ENCODE assay signal across 21 cellular contexts in the genomic region with DNA sequence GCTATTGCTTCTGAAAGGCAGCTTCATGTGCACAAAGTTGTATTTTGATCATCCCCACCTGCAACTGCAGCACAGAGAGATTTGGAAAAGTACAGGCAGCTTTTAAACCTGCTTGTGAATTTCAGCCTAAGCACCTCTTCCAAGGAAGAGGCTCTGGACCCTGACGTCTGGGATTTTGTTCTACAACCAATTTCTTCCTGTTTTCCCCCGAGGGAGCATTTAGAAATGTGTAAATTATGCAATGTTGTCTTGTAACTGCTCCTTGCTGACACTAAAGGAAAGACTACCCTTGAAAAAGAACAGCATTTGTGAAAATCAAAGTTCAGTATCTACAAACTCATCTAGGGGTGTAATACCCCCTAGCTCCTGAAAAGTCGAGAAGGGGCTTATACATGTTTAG. TPM values are rescaled to one million over a fixed set of nuclear protein-coding genes. Genes with fewer than 3 reads are reported as not detected.
DNase-seq lines count a peak whose midpoint lies in the region; ATAC-seq, FAIRE-seq and TF ChIP-seq lines count a peak whose summit lies in the region.
"Had no signal": no experiment of that assay in that cellular context is flagged by ENCODE, and none has a peak within 500 bp of the region (broad histone marks: within the 10 kb centered on the region; RNA-seq: fewer than 3 reads in every experiment).

No MANE protein-coding gene starts in this region.

- no TSS peak for BruUV-seq in A673 (replicated peaks; lab: Mats Ljungman, UMichigan)
- BruUV-seq in GM12878 (replicated peaks; lab: Mats Ljungman, UMichigan), result TSS peak; percentile 3

- RAD21 ChIA-PET in GM12878 (lab: Charles Lee; ENCODE audit: unreplicated experiment), result interaction anchor here (1.0 to 2.0 kb wide), 3 partner anchors 12 to 25 kb away, joined by 4 to 9 read pairs (median 7); no protein-coding TSS in a partner anchor

- H3K9ac ChIP-seq in GM12878 (ENCODE audit: control insufficient read depth, insufficient read depth, low read length), result no peak overlapping the region

- peaks cover 31% of the 10 kb centered on the region for H3K4me1 ChIP-seq in A673 (ENCODE audit: insufficient read depth, low read length, poor library complexity, severe bottlenecking)
- H3K4me1 ChIP-seq in GM12878 (ENCODE audit: control insufficient read depth, insufficient read depth, low read length), result peaks cover 53% of the 10 kb centered on the region
- no peaks in the 10 kb centered on the region for H3K4me1 ChIP-seq in SJCRH30

- FAIRE-seq in GM12878 (lab: Jason Lieb, UNC) (no peak), H54 (lab: Jason Lieb, UNC) (no peak)
- FAIRE-seq: endothelial cell of umbilical vein had no signal

- TF ChIP-seq POLR2A in GM12878 (IDR thresholded peaks at IDR 0.05; ENCODE audit: low read depth, low read length) (no peak), H54 (IDR thresholded peaks at IDR 0.05; ENCODE audit: low read depth, low read length) (no peak)

- SMC1A ChIA-PET in GM12878 (lab: Charles Lee; ENCODE audit: uncharacterized antibody, unreplicated experiment), result interaction anchor here (0.9 to 4.5 kb wide), 5 partner anchors 11 to 28 kb away, joined by 3 to 26 read pairs (median 4); no protein-coding TSS in a partner anchor

- H3K4me3 ChIP-seq in A673 (ENCODE audit: low read depth, low read length, poor library complexity, severe bottlenecking) (no peak overlapping the region), GM12878 (no peak overlapping the region), SJCRH30 (no peak overlapping the region)
- H3K4me3 ChIP-seq: coronary artery, thoracic aorta had no signal

- peaks cover 15% of the 10 kb centered on the region; the same call in 1 of the 2 replicates for H4K20me1 ChIP-seq in GM12878 (ENCODE audit: control insufficient read depth, insufficient read depth)

- 17% methylated on average over 3 of the region's 3 CpGs for whole genome bisulfite sequencing in GM12878 (ENCODE audit: insufficient coverage, insufficient replicate concordance, low lambda C conversion rate, missing lambda C conversion rate)

- in situ Hi-C loops in GM12878 (cut with MboI), result no loop called here

- no peak for TF ChIP-seq CTCF in A673 (conservative IDR thresholded peaks at IDR 0.05; ENCODE audit: low read depth, low read length)
- TF ChIP-seq CTCF in GM12878 (IDR thresholded peaks at IDR 0.05 in 2 of 3, conservative IDR thresholded peaks at IDR 0.05 in 1 of 3; ENCODE audit: control insufficient read depth in 2 of 3, extremely low read depth in 1 of 3, insufficient read depth in 1 of 3, low read depth in 3 of 3, low read length in 3 of 3), result no peak
- TF ChIP-seq CTCF in neural crest cell (conservative IDR thresholded peaks at IDR 0.05), result peak; percentile 11

- no peak overlapping the region for H2AFZ ChIP-seq in GM12878 (ENCODE audit: control insufficient read depth, low read depth, low read length)

- no peaks in the 10 kb centered on the region for H3K9me3 ChIP-seq in A673 (ENCODE audit: low read depth, low read length, poor library complexity, severe bottlenecking)
- H3K9me3 ChIP-seq in GM12878 (replicated peaks; ENCODE audit: control insufficient read depth, insufficient read depth, low read length), result no peaks in the 10 kb centered on the region
- no peaks in the 10 kb centered on the region for H3K9me3 ChIP-seq in SJCRH30 (replicated peaks)
- H3K9me3 ChIP-seq: thoracic aorta had no signal

- peak overlapping the region; percentile 60 for H3K27ac ChIP-seq in A673 (ENCODE audit: low read depth, low read length, poor library complexity, severe bottlenecking)
- H3K27ac ChIP-seq in GM12878 (ENCODE audit: control insufficient read depth, insufficient read depth), result no peak overlapping the region; the same call in 1 of the 2 replicates
- H3K27ac ChIP-seq in SJCRH30, result no peak overlapping the region
- H3K27ac ChIP-seq: thoracic aorta had no signal

- DNase-seq in A673 (ENCODE audit: low spot score), result peak; percentile 69
- DNase-seq in CD1c-positive myeloid dendritic cell (ENCODE audit: extremely low spot score), result peak; percentile 47
- no peak for DNase-seq in GM12878 (ENCODE audit: low read depth, low spot score)
- DNase-seq in neural crest cell (ENCODE audit: low read depth, low spot score), result no peak
- DNase-seq in H54 (ENCODE audit: insufficient read length, low spot score), result no peak
- DNase-seq in SJCRH30, result no peak
- no peak for DNase-seq in NCI-H146 (lab: John Stamatoyannopoulos, UW)
- DNase-seq: activated CD8-positive, alpha-beta memory T cell treated with anti-CD3 and anti-CD28 coated beads, Interleukin-2, amount 10 ng/mL, durations not matched to agents 7 days and 5 days; amniotic stem cell; glutamatergic neuron; IMR-90; NCI-H1092 treated with DMSO at 0.1 percent for 48 hours; NCI-H82; stimulated activated CD4-positive, alpha-beta T cell treated with anti-CD3 and anti-CD28 coated beads, Interleukin-2, amount 100 ng/mL, for 48 hours had no signal

- intact Hi-C loops in A673 (cut with micrococcal nuclease; ENCODE audit: unreplicated experiment), result no loop called here
- intact Hi-C loops in GM12878 (cut with micrococcal nuclease; ENCODE audit: unreplicated experiment), result no loop called here

- no peak overlapping the region for H3K4me2 ChIP-seq in GM12878 (ENCODE audit: control insufficient read depth, insufficient read depth)

- H3K4me1 Mint-ChIP-seq in neural crest cell, result peaks cover 26% of the 10 kb centered on the region

- no peak for TF ChIP-seq EP300 in GM12878 (IDR thresholded peaks at IDR 0.05; ENCODE audit: borderline replicate concordance in 1 of 2, control insufficient read depth in 1 of 2, low read depth in 2 of 2, low read length in 2 of 2)

- no peak for TF ChIP-seq RAD21 in GM12878 (IDR thresholded peaks at IDR 0.05; ENCODE audit: insufficient read depth, low read depth, low read length)

- no peak overlapping the region for H3K27ac Mint-ChIP-seq in neural crest cell (ENCODE audit: unreplicated experiment)
- H3K27ac Mint-ChIP-seq: activated CD8-positive, alpha-beta memory T cell treated with anti-CD3 and anti-CD28 coated beads, Interleukin-2, amount 10 ng/mL, durations not matched to agents 7 days and 5 days; nephron had no signal

- H3K36me3 Mint-ChIP-seq in neural crest cell (ENCODE audit: low read depth), result no peaks in the 10 kb centered on the region
- H3K36me3 Mint-ChIP-seq: activated CD8-positive, alpha-beta memory T cell treated with anti-CD3 and anti-CD28 coated beads, Interleukin-2, amount 10 ng/mL, durations not matched to agents 7 days and 5 days; immature natural killer cell had no signal

- ATAC-seq in GM12878 (no peak), GM21447 (IDR thresholded peaks at IDR 0.05; ENCODE audit: unreplicated experiment) (no peak)
- ATAC-seq: activated CD4-positive, CD25-positive, alpha-beta regulatory T cell treated with anti-CD3 and anti-CD28 coated beads, Interleukin-2, amount 50 U/mL, for 24 hours; activated CD8-positive, alpha-beta memory T cell treated with anti-CD3 and anti-CD28 coated beads, Interleukin-2, amount 10 ng/mL, durations not matched to agents 7 days and 5 days had no signal

- H3K4me3 Mint-ChIP-seq in neural crest cell, result no peak overlapping the region
- H3K4me3 Mint-ChIP-seq: activated CD8-positive, alpha-beta memory T cell treated with anti-CD3 and anti-CD28 coated beads, Interleukin-2, amount 10 ng/mL, durations not matched to agents 7 days and 5 days; nephron had no signal

- peaks cover 95% of the 10 kb centered on the region for H3K79me2 ChIP-seq in GM12878 (ENCODE audit: control insufficient read depth, insufficient read depth, low read length)

- POLR2A ChIA-PET in A673 (lab: Charles Lee; ENCODE audit: low non-redundant PET) (interaction anchor here (0.7 kb wide), 1 partner anchor 505 kb away, joined by 4 read pairs; no protein-coding TSS in a partner anchor), GM12878 (lab: Charles Lee) (interaction anchor here (0.7 to 1.1 kb wide), 3 partner anchors 10 to 28 kb away, joined by 3 to 4 read pairs (median 3); no protein-coding TSS in a partner anchor)

- H3K27me3 ChIP-seq in A673 (replicated peaks; ENCODE audit: insufficient read depth, low read depth, low read length, poor library complexity), result no peaks in the 10 kb centered on the region
- H3K27me3 ChIP-seq in GM12878 (replicated peaks in 1 of 2; ENCODE audit: control insufficient read depth in 2 of 2, insufficient read depth in 2 of 2, low read length in 1 of 2), result no peaks in the 10 kb centered on the region
- H3K27me3 ChIP-seq in SJCRH30, result no peaks in the 10 kb centered on the region

- H3K36me3 ChIP-seq in A673 (ENCODE audit: insufficient read depth, low read length, poor library complexity, severe bottlenecking), result no peaks in the 10 kb centered on the region
- peaks cover 0 to 6% of the 10 kb centered on the region in 2 experiments; a peak in 3 of 4 replicates for H3K36me3 ChIP-seq in GM12878 (ENCODE audit: control insufficient read depth in 2 of 2, insufficient read depth in 2 of 2, low read length in 1 of 2)
- no peaks in the 10 kb centered on the region for H3K36me3 ChIP-seq in SJCRH30
- H3K36me3 ChIP-seq: thoracic aorta had no signal

- no peaks in the 10 kb centered on the region for H3K27me3 Mint-ChIP-seq in neural crest cell (ENCODE audit: low read depth)
- H3K27me3 Mint-ChIP-seq: activated CD8-positive, alpha-beta memory T cell treated with anti-CD3 and anti-CD28 coated beads, Interleukin-2, amount 10 ng/mL, durations not matched to agents 7 days and 5 days had no signal

- no peaks in the 10 kb centered on the region for H3K9me3 Mint-ChIP-seq in neural crest cell
- H3K9me3 Mint-ChIP-seq: immature natural killer cell, nephron had no signal

- CTCF ChIA-PET in A673 (lab: Charles Lee), result no interaction called here
- CTCF ChIA-PET in GM12878 (lab: Yijun Ruan, JAX), result interaction anchor here (0.8 to 1.3 kb wide), 4 partner anchors 11 to 42 kb away, joined by 3 to 6 read pairs (median 4); no protein-coding TSS in a partner anchor

RNA-seq across cellular contexts. Expression of a gene that starts 15.4 kb away (rescaled TPM):
- 13.4 and 15.6 TPM in 2 replicates for total RNA-seq in A673 (2021)
- total RNA-seq in GM12878 (2013; cell fraction: nucleolus; rRNA removed), result 44.3 and 46.5 TPM in 2 replicates
- total RNA-seq in GM12878 (2014; rRNA removed), result 13.8 and 15.3 TPM in 2 replicates
- 7.2 and 8.6 TPM in 2 replicates for total RNA-seq in GM12878 (2014; rRNA removed; fragmentation: Illumina TruSeq; extraction: Trizol)
- 20.2 and 21.4 TPM in 2 replicates for total RNA-seq in GM12878 (2021)
- polyA plus RNA-seq in GM12878 (2011; ENCODE audit: low read depth), result 3.3 TPM
- polyA plus RNA-seq in GM12878 (2011; rRNA removed), result 10.0 and 14.0 TPM in 2 replicates
- polyA plus RNA-seq in GM12878 (2011; cell fraction: cytosol; rRNA removed), result 14.4 and 19.2 TPM in 2 replicates
- 18.8 and 19.7 TPM in 2 replicates for polyA plus RNA-seq in GM12878 (2011; cell fraction: nucleus; rRNA removed)
- polyA plus RNA-seq in GM12878 (2012), result 7.8 and 10.8 TPM in 2 replicates
- polyA plus RNA-seq in GM12878 (2014; fragmentation: Illumina TruSeq; extraction: Trizol), result 3.6 and 8.0 TPM in 2 replicates
- 1 to 10 TPM; 1.1 to 2.2 TPM for polyA plus RNA-seq in GM12878 (2014; fragmentation: Nextera tagmentation; extraction: Ambion mirVana)
- 12.4 and 15.2 TPM in 2 replicates for polyA plus RNA-seq in GM12878 (2014; rRNA removed)
- polyA plus RNA-seq in GM12878 (2016; fragmentation: Nextera tagmentation; extraction: Ambion mirVana), result 10 to 100 TPM in 1 of 2 experiments, 1 to 10 TPM in 1; 9.2 to 10.1 TPM
- polyA minus RNA-seq in GM12878 (2011; rRNA and poly(A)+ RNA removed), result 19.0 and 25.2 TPM in 2 replicates
- polyA minus RNA-seq in GM12878 (2011; cell fraction: cytosol; rRNA and poly(A)+ RNA removed), result 12.0 and 15.0 TPM in 2 replicates
- 21.2 and 41.1 TPM in 2 replicates for polyA minus RNA-seq in GM12878 (2011; cell fraction: nucleus; rRNA and poly(A)+ RNA removed)
- 11.7 and 11.8 TPM in 2 replicates for total RNA-seq in neural crest cell
- 12.6 and 13.5 TPM in 2 replicates for total RNA-seq in SJCRH30 (2014; rRNA removed; shearing (Covaris generic))

RNA-seq across cellular contexts. Expression of a gene that starts 40.4 kb away (rescaled TPM):
- total RNA-seq in A673 (2021) (36.3 and 37.9 TPM in 2 replicates), GM12878 (2014; rRNA removed) (24.7 and 26.5 TPM in 2 replicates), GM12878 (2014; rRNA removed; fragmentation: Illumina TruSeq; extraction: Trizol) (20.1 and 20.4 TPM in 2 replicates), GM12878 (2021) (30.9 and 33.7 TPM in 2 replicates), neural crest cell (30.4 and 32.5 TPM in 2 replicates)
- total RNA-seq in GM12878 (2013; cell fraction: nucleolus; rRNA removed), result 130 and 131 TPM in 2 replicates
- 23.4 TPM for polyA plus RNA-seq in GM12878 (2011; ENCODE audit: low read depth)
- polyA plus RNA-seq in GM12878 (2011; rRNA removed) (28.7 and 37.7 TPM in 2 replicates), GM12878 (2014; fragmentation: Illumina TruSeq; extraction: Trizol) (20.5 and 23.8 TPM in 2 replicates), GM12878 (2014; fragmentation: Nextera tagmentation; extraction: Ambion mirVana) (10 to 100 TPM; 11.3 to 15.1 TPM), GM12878 (2014; rRNA removed) (19.6 and 26.7 TPM in 2 replicates), GM12878 (2016; fragmentation: Nextera tagmentation; extraction: Ambion mirVana) (10 to 100 TPM; 12.6 to 20.0 TPM)
- 42.7 and 47.6 TPM in 2 replicates for polyA plus RNA-seq in GM12878 (2011; cell fraction: cytosol; rRNA removed)
- polyA plus RNA-seq in GM12878 (2011; cell fraction: nucleus; rRNA removed), result 45.6 and 46.8 TPM in 2 replicates
- 32.1 and 35.8 TPM in 2 replicates for polyA plus RNA-seq in GM12878 (2012)
- 96.4 and 132 TPM in 2 replicates for polyA minus RNA-seq in GM12878 (2011; rRNA and poly(A)+ RNA removed)
- polyA minus RNA-seq in GM12878 (2011; cell fraction: cytosol; rRNA and poly(A)+ RNA removed), result 29.0 and 31.5 TPM in 2 replicates
- 27.3 and 43.1 TPM in 2 replicates for polyA minus RNA-seq in GM12878 (2011; cell fraction: nucleus; rRNA and poly(A)+ RNA removed)
- total RNA-seq in SJCRH30 (2014; rRNA removed; shearing (Covaris generic)), result 40.8 and 40.9 TPM in 2 replicates

RNA-seq across cellular contexts. Expression of a gene that starts 47.3 kb away (rescaled TPM):
- total RNA-seq in A673 (2021) (67.0 and 82.7 TPM in 2 replicates), GM12878 (2014; rRNA removed) (49.9 and 51.3 TPM in 2 replicates), GM12878 (2014; rRNA removed; fragmentation: Illumina TruSeq; extraction: Trizol) (68.1 and 69.4 TPM in 2 replicates), GM12878 (2021) (44.6 and 45.7 TPM in 2 replicates), neural crest cell (78.7 and 79.1 TPM in 2 replicates)
- total RNA-seq in GM12878 (2013; cell fraction: nucleolus; rRNA removed), result 131 and 132 TPM in 2 replicates
- polyA plus RNA-seq in GM12878 (2011; ENCODE audit: low read depth), result 39.2 TPM
- polyA plus RNA-seq in GM12878 (2011; rRNA removed) (88.8 and 96.7 TPM in 2 replicates), GM12878 (2014; fragmentation: Illumina TruSeq; extraction: Trizol) (71.7 and 99.7 TPM in 2 replicates), GM12878 (2014; fragmentation: Nextera tagmentation; extraction: Ambion mirVana) (100 to 1,000 TPM; 157 to 170 TPM), GM12878 (2014; rRNA removed) (60.0 and 66.0 TPM in 2 replicates), GM12878 (2016; fragmentation: Nextera tagmentation; extraction: Ambion mirVana) (10 to 100 TPM; 70.0 to 72.5 TPM)
- polyA plus RNA-seq in GM12878 (2011; cell fraction: cytosol; rRNA removed), result 73.5 and 81.4 TPM in 2 replicates
- 54.6 and 59.6 TPM in 2 replicates for polyA plus RNA-seq in GM12878 (2011; cell fraction: nucleus; rRNA removed)
- 48.8 and 52.3 TPM in 2 replicates for polyA plus RNA-seq in GM12878 (2012)
- 49.9 and 62.4 TPM in 2 replicates for polyA minus RNA-seq in GM12878 (2011; rRNA and poly(A)+ RNA removed)
- 15.6 and 20.6 TPM in 2 replicates for polyA minus RNA-seq in GM12878 (2011; cell fraction: cytosol; rRNA and poly(A)+ RNA removed)
- polyA minus RNA-seq in GM12878 (2011; cell fraction: nucleus; rRNA and poly(A)+ RNA removed), result 25.5 and 47.5 TPM in 2 replicates
- total RNA-seq in SJCRH30 (2014; rRNA removed; shearing (Covaris generic)), result 96.3 and 107 TPM in 2 replicates

RNA-seq across cellular contexts. Expression of a gene that starts 48.3 kb away (rescaled TPM):
- total RNA-seq in A673 (2021) (8.3 and 8.6 TPM in 2 replicates), GM12878 (2014; rRNA removed) (18.0 and 19.1 TPM in 2 replicates), GM12878 (2014; rRNA removed; fragmentation: Illumina TruSeq; extraction: Trizol) (11.9 TPM in 2 replicates), GM12878 (2021) (14.5 and 17.2 TPM in 2 replicates), neural crest cell (3.4 and 4.4 TPM in 2 replicates)
- 32.5 and 33.0 TPM in 2 replicates for total RNA-seq in GM12878 (2013; cell fraction: nucleolus; rRNA removed)
- polyA plus RNA-seq in GM12878 (2011; ENCODE audit: low read depth), result 13.2 TPM
- polyA plus RNA-seq in GM12878 (2011; rRNA removed) (9.8 and 12.7 TPM in 2 replicates), GM12878 (2014; fragmentation: Illumina TruSeq; extraction: Trizol) (11.5 and 12.4 TPM in 2 replicates), GM12878 (2014; fragmentation: Nextera tagmentation; extraction: Ambion mirVana) (1 to 10 TPM; 4.5 to 6.1 TPM), GM12878 (2014; rRNA removed) (17.9 and 20.4 TPM in 2 replicates), GM12878 (2016; fragmentation: Nextera tagmentation; extraction: Ambion mirVana) (10 to 100 TPM; 20.2 to 22.2 TPM)
- 14.7 and 19.0 TPM in 2 replicates for polyA plus RNA-seq in GM12878 (2011; cell fraction: cytosol; rRNA removed)
- polyA plus RNA-seq in GM12878 (2011; cell fraction: nucleus; rRNA removed), result 11.5 and 13.6 TPM in 2 replicates
- polyA plus RNA-seq in GM12878 (2012), result 18.4 and 20.6 TPM in 2 replicates
- 17.8 and 20.1 TPM in 2 replicates for polyA minus RNA-seq in GM12878 (2011; rRNA and poly(A)+ RNA removed)
- 4.4 and 5.7 TPM in 2 replicates for polyA minus RNA-seq in GM12878 (2011; cell fraction: cytosol; rRNA and poly(A)+ RNA removed)
- polyA minus RNA-seq in GM12878 (2011; cell fraction: nucleus; rRNA and poly(A)+ RNA removed), result 5.9 and 6.3 TPM in 2 replicates
- total RNA-seq in SJCRH30 (2014; rRNA removed; shearing (Covaris generic)), result 12.1 and 13.4 TPM in 2 replicates

Comparison
In these comparisons a context has a peak if more than half of its experiments do, and no peak if none do; other contexts are left out.
1. DNase-seq: peak in A673 (single experiment) and CD1c-positive myeloid dendritic cell (single experiment); none in GM12878 (single experiment), neural crest cell (single experiment), H54 (single experiment), SJCRH30 (0 of 2) and NCI-H146 (single experiment).